9 cellular contexts compared by ENCODE assay signal in genomic region chr7:27174077-27175004, GRCh38. TPM values are rescaled to one million over a fixed set of nuclear protein-coding genes. Genes with fewer than 3 reads are reported as not detected.
A peak's percentile ranks its signal among the peaks of the same experiment; 100 is the strongest.
DNase-seq lines count a peak whose midpoint lies in the region; ATAC-seq and TF ChIP-seq lines count a peak whose summit lies in the region.
"Had no signal": no experiment of that assay in that cellular context is flagged by ENCODE, and none has a peak within 500 bp of the region (broad histone marks: within the 10 kb centered on the region; RNA-seq: fewer than 3 reads in every experiment).

Gene HOXA10, minus strand, starts transcription at chr7:27174320. Its CDS starts 14 bp downstream, at chr7:27174306.

- no peak for TF ChIP-seq CTCF in chondrocyte (IDR thresholded peaks at IDR 0.05)
- TF ChIP-seq CTCF in nephron (IDR thresholded peaks at IDR 0.05; ENCODE audit: unreplicated experiment in 3 of 3), result no peak

- H3K27me3 Mint-ChIP-seq in chondrocyte (ENCODE audit: low read depth) (peaks cover 76% of the 10 kb centered on the region), nephron (ENCODE audit: low read depth) (peaks cover 60% of the 10 kb centered on the region)

- H3K4me3 Mint-ChIP-seq in chondrocyte (ENCODE audit: unreplicated experiment), result peak within 1 kb of the TSS; percentile 35
- H3K4me3 Mint-ChIP-seq in nephron, result peak within 1 kb of the TSS; percentile 92 to 95 (median 93)

- H3K36me3 Mint-ChIP-seq in chondrocyte (ENCODE audit: low read depth), result peaks cover 9% of the 10 kb centered on the region
- H3K36me3 Mint-ChIP-seq in nephron (ENCODE audit: low read depth), result peaks cover 62% of the 10 kb centered on the region

- no peak within 1 kb of the TSS for H3K27ac ChIP-seq in caudate nucleus (ENCODE audit: low read depth, low read length)

- H3K27ac Mint-ChIP-seq in chondrocyte (ENCODE audit: unreplicated experiment), result no peak within 1 kb of the TSS
- peak within 1 kb of the TSS; percentile 99 to 100 (median 99) for H3K27ac Mint-ChIP-seq in nephron

- ATAC-seq in HG03460 (IDR thresholded peaks at IDR 0.05; ENCODE audit: unreplicated experiment), result no peak
- no peak for ATAC-seq in HG03378 (IDR thresholded peaks at IDR 0.05; ENCODE audit: unreplicated experiment)

- H3K4me1 Mint-ChIP-seq in chondrocyte (ENCODE audit: low read depth) (peaks cover 10% of the 10 kb centered on the region), nephron (peaks cover 47% of the 10 kb centered on the region)

- H3K9me3 Mint-ChIP-seq in chondrocyte (ENCODE audit: low read depth) (no peaks in the 10 kb centered on the region), nephron (no peaks in the 10 kb centered on the region)

- DNase-seq in ELF-1 (ENCODE audit: low read depth, low spot score), result peak; percentile 42
- peak; percentile 20 to 54 for DNase-seq in NCI-H1930 (lab: John Stamatoyannopoulos, UW)
- DNase-seq in chondrocyte (ENCODE audit: low spot score), result peak; percentile 55
- no peak for DNase-seq in OCI-M1 (lab: John Stamatoyannopoulos, UW)
- DNase-seq in caudate nucleus (lab: John Stamatoyannopoulos, UW), result no peak

RNA-seq across cellular contexts. Expression of gene HOXA10, which starts in this region (rescaled TPM):
- total RNA-seq in chondrocyte, result 0.12 to 0.21 TPM in 2 of 3 replicates, not detected in the other
- total RNA-seq: T-helper 1 cell treated with Interleukin-12 subunit alpha and Interleukin-12 subunit beta and Interleukin-4 antibody, amounts not matched to agents 30 ng/mL and 1 ng/mL, for 36 hours had no signal

Comparison
In these comparisons a context has a peak if more than half of its experiments do, and no peak if none do; other contexts are left out.
1. Peak in DNase-seq in chondrocyte; RNA of the gene not detected or under 1 TPM.
2. DNase-seq: peak in ELF-1 (single experiment) and NCI-H1930 (2 of 2); none in OCI-M1 (single experiment) and caudate nucleus (0 of 61).